1 cellular context compared by ENCODE assay signal in genomic region chr12:92134638-92135274, GRCh38.
TF ChIP-seq lines count a peak whose summit lies in the region.

No MANE protein-coding gene starts in this region.

TF ChIP-seq in HepG2, 621 proteins besides CTCF, POLR2A, EP300 and RAD21 (continued from another document):
- TF ChIP-seq GPBP1L1 (CRISPR knock-in tag; IDR thresholded peaks at IDR 0.05) (no peak), NFKB2 (CRISPR knock-in tag; IDR thresholded peaks at IDR 0.05; ENCODE audit: borderline replicate concordance) (no peak), ZNF737 (CRISPR knock-in tag; IDR thresholded peaks at IDR 0.05; ENCODE audit: borderline replicate concordance) (no peak), CAMTA2 (CRISPR knock-in tag; IDR thresholded peaks at IDR 0.05; ENCODE audit: borderline replicate concordance) (no peak)
